In genomic region chr19:50419022-50419579, GRCh38 we compare ENCODE assay signal across 1 cellular context.
TF ChIP-seq lines count a peak whose summit lies in the region.

No MANE protein-coding gene starts in this region.

TF ChIP-seq in GM12891, 5 proteins besides CTCF, POLR2A, EP300 and RAD21 (continued from another document):
- no peak for TF ChIP-seq TAF1 (IDR thresholded peaks at IDR 0.05; ENCODE audit: low read depth, low read length)
